Comparison of ENCODE assay signal across 10 cellular contexts in genomic region chr1:3091334-3091733, GRCh38. TPM values are rescaled to one million over a fixed set of nuclear protein-coding genes. Genes with fewer than 3 reads are reported as not detected.
"Had no signal": no experiment of that assay in that cellular context is flagged by ENCODE, and none has a peak within 500 bp of the region (broad histone marks: within the 10 kb centered on the region; RNA-seq: fewer than 3 reads in every experiment).

No MANE protein-coding gene starts in this region.

- H3K4me3 ChIP-seq: K562 had no signal

- DNase-seq: IMR-90, KBM-7, KG1 had no signal

- H3K27ac ChIP-seq: HL-60 had no signal

- FAIRE-seq: HepG2, HTR-8/SVneo, K562 had no signal

RNA-seq across cellular contexts. Expression of gene PRDM16, which starts 22.3 kb away (rescaled TPM):
- total RNA-seq: HT-29, HT1080, IMR-90 had no signal
- polyA plus RNA-seq: IgD-negative memory B cell had no signal
